Comparison of ENCODE assay signal across 16 cellular contexts in genomic region chr3:39261726-39262125, GRCh38. TPM values are rescaled to one million over a fixed set of nuclear protein-coding genes. Genes with fewer than 3 reads are reported as not detected.
"Had no signal": no experiment of that assay in that cellular context is flagged by ENCODE, and none has a peak within 500 bp of the region (broad histone marks: within the 10 kb centered on the region; RNA-seq: fewer than 3 reads in every experiment).

No MANE protein-coding gene starts in this region.

- H3K4me3 Mint-ChIP-seq: activated CD4-positive, alpha-beta T cell treated with anti-CD3 and anti-CD28 coated beads, Interleukin-2, amount 10 ng/mL, durations not matched to agents 7 days and 5 days; mesothelial cell of epicardium had no signal

- H3K4me3 ChIP-seq: heart right ventricle, lower lobe of right lung, skin epidermis, thyroid gland had no signal

- H3K9me3 Mint-ChIP-seq: mesothelial cell of epicardium; stimulated activated naive B cell treated with anti-CD40 and anti-IgM and Interleukin-4, amounts not matched to agents 10 μg/mL and 1 μg/mL and 100 μg/mL, for 72 hours had no signal

- H3K4me1 Mint-ChIP-seq: mesothelial cell of epicardium had no signal

- H3K36me3 ChIP-seq: brain microvascular endothelial cell, heart right ventricle, lower lobe of right lung, thyroid gland had no signal

- H3K27me3 ChIP-seq: heart right ventricle, thyroid gland had no signal

- H3K27me3 Mint-ChIP-seq: stimulated activated naive B cell treated with anti-CD40 and anti-IgM and Interleukin-4, amounts not matched to agents 10 μg/mL and 1 μg/mL and 100 μg/mL, for 72 hours had no signal

- H3K27ac ChIP-seq: brain microvascular endothelial cell, epithelial cell of prostate, lower lobe of right lung, thyroid gland had no signal

- H3K27ac Mint-ChIP-seq: mesothelial cell of epicardium had no signal

- H3K36me3 Mint-ChIP-seq: mesothelial cell of epicardium had no signal

- DNase-seq: activated CD4-positive, alpha-beta T cell treated with anti-CD3 and anti-CD28 coated beads, Interleukin-2, amount 10 ng/mL, durations not matched to agents 7 days and 5 days; activated naive CD4-positive, alpha-beta T cell treated with Interleukin-2 at 50 U/mL for 16 hours; brain microvascular endothelial cell; cerebellar nuclear complex; foreskin melanocyte; heart right ventricle; left colon; lower lobe of right lung; stimulated activated CD4-positive, alpha-beta T cell treated with anti-CD3 and anti-CD28 coated beads, Interleukin-15, amount 100 ng/mL, for 24 hours; stimulated activated CD4-positive, alpha-beta T cell treated with anti-CD3 and anti-CD28 coated beads, Interleukin-4, amount 100 ng/mL, for 1 hour; stimulated activated naive B cell treated with anti-CD40 and anti-IgM and Interleukin-4, amounts not matched to agents 10 μg/mL and 1 μg/mL and 100 μg/mL, for 72 hours; thyroid gland had no signal

- H3K9me3 ChIP-seq: heart right ventricle, lower lobe of right lung, thyroid gland had no signal

- H3K4me1 ChIP-seq: thyroid gland had no signal

RNA-seq across cellular contexts. Expression of gene CX3CR1, which starts 18.1 kb away (rescaled TPM):
- polyA plus RNA-seq: fibroblast of lung had no signal
